24 cellular contexts compared by ENCODE assay signal in the genomic region with DNA sequence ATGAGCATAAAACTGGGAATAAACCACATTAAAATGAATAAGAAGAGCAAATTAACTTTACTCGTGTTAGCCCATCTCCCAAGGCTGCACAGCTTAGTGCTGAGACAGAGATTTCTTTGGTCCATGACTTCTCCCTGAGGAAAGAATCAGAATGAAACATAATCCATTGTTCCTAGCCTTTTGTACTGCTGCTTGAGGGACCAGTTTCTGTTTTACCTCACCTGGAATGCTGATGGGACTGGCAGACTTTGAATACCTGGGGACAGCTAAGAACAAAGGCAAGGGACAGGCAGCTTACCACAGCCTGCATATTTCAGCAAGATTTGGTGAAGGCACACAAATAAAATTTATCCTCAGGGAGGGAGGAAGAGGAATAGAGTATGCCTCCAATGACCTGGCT.
"Had no signal": no experiment of that assay in that cellular context is flagged by ENCODE, and none has a peak within 500 bp of the region (broad histone marks: within the 10 kb centered on the region; RNA-seq: fewer than 3 reads in every experiment).

No MANE protein-coding gene starts in this region.

- H3K27ac Mint-ChIP-seq: naive thymus-derived CD8-positive, alpha-beta T cell had no signal

- H2AFZ ChIP-seq: hepatocyte had no signal

- FAIRE-seq: colon, endothelial cell of umbilical vein, frontal cortex, islet of Langerhans, keratinocyte had no signal

- ATAC-seq: foreskin keratinocyte; gastroesophageal sphincter; heart left ventricle; left cardiac atrium; left lung; left ventricle myocardium superior; lower lobe of right lung; mucosa of descending colon; naive thymus-derived CD8-positive, alpha-beta T cell had no signal

- H3K4me1 ChIP-seq: esophagus muscularis mucosa, foreskin keratinocyte, gastroesophageal sphincter, heart left ventricle, left lung, lower lobe of right lung had no signal

- H3K4me2 ChIP-seq: hepatocyte had no signal

- H3K27me3 Mint-ChIP-seq: naive B cell had no signal

- H3K4me3 ChIP-seq: coronary artery, dorsolateral prefrontal cortex, esophagus muscularis mucosa, gastroesophageal sphincter, heart left ventricle, hepatocyte, left lung, lower lobe of right lung, mucosa of descending colon had no signal

- H3K4me1 Mint-ChIP-seq: naive B cell; naive thymus-derived CD8-positive, alpha-beta T cell had no signal

- H3K4me3 Mint-ChIP-seq: naive B cell; naive thymus-derived CD8-positive, alpha-beta T cell had no signal

- H3K27ac ChIP-seq: coronary artery, dorsolateral prefrontal cortex, esophagus muscularis mucosa, foreskin keratinocyte, gastroesophageal sphincter, heart left ventricle, hepatocyte, left lung, lower lobe of right lung had no signal

- H3K79me2 ChIP-seq: hepatocyte had no signal

- H3K36me3 ChIP-seq: esophagus muscularis mucosa, gastroesophageal sphincter, heart left ventricle, left lung, lower lobe of right lung had no signal

- DNase-seq: dermis blood vessel endothelial cell; dorsolateral prefrontal cortex; effector CD4-positive, alpha-beta T cell; effector memory CD4-positive, alpha-beta T cell; foreskin keratinocyte; heart left ventricle; hypothalamus; left cardiac atrium; left lung; left ventricle myocardium superior; lower lobe of right lung; mesenchymal stem cell; mucosa of descending colon; naive B cell; naive thymus-derived CD8-positive, alpha-beta T cell had no signal

- H3K27me3 ChIP-seq: esophagus muscularis mucosa, foreskin keratinocyte, gastroesophageal sphincter, heart left ventricle, hepatocyte, left lung had no signal
